ENCODE assay signal across 17 cellular contexts in genomic region chr14:64601571-64601970, GRCh38. TPM values are rescaled to one million over a fixed set of nuclear protein-coding genes. Genes with fewer than 3 reads are reported as not detected.
"Had no signal": no experiment of that assay in that cellular context is flagged by ENCODE, and none has a peak within 500 bp of the region (broad histone marks: within the 10 kb centered on the region; RNA-seq: fewer than 3 reads in every experiment).

No MANE protein-coding gene starts in this region.

- H3K27ac ChIP-seq: cardiac muscle cell, colonic mucosa, prostate gland had no signal

- H3K9me3 Mint-ChIP-seq: activated naive CD4-positive, alpha-beta T cell treated with anti-CD3 and anti-CD28 coated beads, Interleukin-2, amount 50 U/mL, for 72 hours; activated T-cell treated with anti-CD3 and anti-CD28 coated beads, Interleukin-2, amount 50 U/mL, for 24 hours; natural killer cell; stimulated activated naive CD8-positive, alpha-beta T cell treated with anti-CD3 and anti-CD28 coated beads, Interleukin-15, amount 100 ng/mL, for 72 hours had no signal

- ATAC-seq: activated CD4-positive, CD25-positive, alpha-beta regulatory T cell treated with anti-CD3 and anti-CD28 coated beads, Interleukin-2, amount 50 U/mL, for 24 hours; activated CD8-positive, alpha-beta memory T cell treated with anti-CD3 and anti-CD28 coated beads, Interleukin-2, amount 10 ng/mL, durations not matched to agents 7 days and 5 days; activated naive CD4-positive, alpha-beta T cell treated with anti-CD3 and anti-CD28 coated beads, Interleukin-2, amount 50 U/mL, for 72 hours; left lobe of liver; natural killer cell; stimulated activated naive CD8-positive, alpha-beta T cell treated with anti-CD3 and anti-CD28 coated beads, Interleukin-15, amount 100 ng/mL, for 72 hours had no signal

- DNase-seq: activated CD4-positive, alpha-beta T cell treated with anti-CD3 and anti-CD28 coated beads, Interleukin-2, amount 50 U/mL, for 48 hours; activated CD8-positive, alpha-beta memory T cell treated with anti-CD3 and anti-CD28 coated beads, Interleukin-2, amount 10 ng/mL, durations not matched to agents 7 days and 5 days; activated effector memory CD4-positive, alpha-beta T cell treated with Interleukin-2 at 50 U/mL for 16 hours; activated T-cell treated with anti-CD3 and anti-CD28 coated beads, Interleukin-2, amount 50 U/mL, for 24 hours; amygdala; colonic mucosa; effector CD4-positive, alpha-beta T cell; immature natural killer cell; natural killer cell; stimulated activated CD4-positive, alpha-beta T cell treated with anti-CD3 and anti-CD28 coated beads, Interleukin-4, amount 100 ng/mL, for 24 hours; stimulated activated naive CD8-positive, alpha-beta T cell treated with anti-CD3 and anti-CD28 coated beads, Interleukin-15, amount 100 ng/mL, for 72 hours had no signal

- H3K36me3 Mint-ChIP-seq: activated CD8-positive, alpha-beta memory T cell treated with anti-CD3 and anti-CD28 coated beads, Interleukin-2, amount 10 ng/mL, durations not matched to agents 7 days and 5 days; activated naive CD4-positive, alpha-beta T cell treated with anti-CD3 and anti-CD28 coated beads, Interleukin-2, amount 50 U/mL, for 72 hours; immature natural killer cell; memory B cell; natural killer cell had no signal

- H3K4me1 Mint-ChIP-seq: immature natural killer cell, memory B cell, natural killer cell had no signal

- H3K27ac Mint-ChIP-seq: activated CD8-positive, alpha-beta memory T cell treated with anti-CD3 and anti-CD28 coated beads, Interleukin-2, amount 10 ng/mL, durations not matched to agents 7 days and 5 days; activated naive CD4-positive, alpha-beta T cell treated with anti-CD3 and anti-CD28 coated beads, Interleukin-2, amount 50 U/mL, for 72 hours; activated T-cell treated with anti-CD3 and anti-CD28 coated beads, Interleukin-2, amount 50 U/mL, for 24 hours; immature natural killer cell; memory B cell; natural killer cell; stimulated activated naive CD8-positive, alpha-beta T cell treated with anti-CD3 and anti-CD28 coated beads, Interleukin-15, amount 100 ng/mL, for 72 hours had no signal

- H3K4me3 ChIP-seq: cardiac muscle cell, colonic mucosa, prostate gland had no signal

- H3K9me3 ChIP-seq: colonic mucosa, prostate gland had no signal

- H3K4me3 Mint-ChIP-seq: activated CD8-positive, alpha-beta memory T cell treated with anti-CD3 and anti-CD28 coated beads, Interleukin-2, amount 10 ng/mL, durations not matched to agents 7 days and 5 days; activated T-cell treated with anti-CD3 and anti-CD28 coated beads, Interleukin-2, amount 50 U/mL, for 24 hours; immature natural killer cell; memory B cell; natural killer cell had no signal

- H3K36me3 ChIP-seq: cardiac muscle cell, colonic mucosa, prostate gland had no signal

- H3K27me3 ChIP-seq: cardiac muscle cell, colonic mucosa had no signal

- H3K4me1 ChIP-seq: colonic mucosa, prostate gland had no signal

RNA-seq across cellular contexts. Expression of gene PPP1R36, which starts 51.8 kb away (rescaled TPM):
- total RNA-seq: activated CD8-positive, alpha-beta memory T cell treated with anti-CD3 and anti-CD28 coated beads, Interleukin-2, amount 10 ng/mL, durations not matched to agents 7 days and 5 days; activated naive CD4-positive, alpha-beta T cell treated with anti-CD3 and anti-CD28 coated beads, Interleukin-2, amount 50 U/mL, for 72 hours; cardiac muscle cell had no signal
